ENCODE assay signal across 8 cellular contexts in genomic region chr16:65117701-65118448, GRCh38. TPM values are rescaled to one million over a fixed set of nuclear protein-coding genes. Genes with fewer than 3 reads are reported as not detected.
DNase-seq lines count a peak whose midpoint lies in the region; ATAC-seq and TF ChIP-seq lines count a peak whose summit lies in the region.

No MANE protein-coding gene starts in this region.

- no peak for ATAC-seq in HCT116

- H3K36me3 Mint-ChIP-seq in activated naive CD4-positive, alpha-beta T cell treated with anti-CD3 and anti-CD28 coated beads for 36 hours (ENCODE audit: low read depth), result no peaks in the 10 kb centered on the region

- H2BK15ac ChIP-seq in mesendoderm (replicated peaks; ENCODE audit: low read depth), result no peak overlapping the region

- peak in 1 of 2 donors; percentile 41 for TF ChIP-seq EP300 in tibial nerve (IDR thresholded peaks at IDR 0.05)

- CTCF ChIA-PET in activated naive CD4-positive, alpha-beta T cell treated with anti-CD3 and anti-CD28 coated beads for 36 hours (lab: Charles Lee), result interaction anchor here (1.1 kb wide), 1 partner anchor 1757 kb away, joined by 3 read pairs; no protein-coding TSS in a partner anchor
- CTCF ChIA-PET in HCT116 (lab: Charles Lee), result no interaction called here

- BruUV-seq in HCT116 (replicated peaks; lab: Mats Ljungman, UMichigan), result no TSS peak

- no peak overlapping the region for H3K56ac ChIP-seq in mesendoderm (ENCODE audit: low read length)

- DNase-seq in activated naive CD4-positive, alpha-beta T cell treated with anti-CD3 and anti-CD28 coated beads for 36 hours, result peak; percentile 68
- no peak for DNase-seq in activated naive CD4-positive, alpha-beta T cell treated with anti-CD3 and anti-CD28 coated beads, Interleukin-2, amount 50 U/mL, for 16 hours
- DNase-seq in HCT116 (ENCODE audit: low read depth, low spot score) (peak; percentile 0), NAMALWA (ENCODE audit: low spot score) (peak; percentile 86), SKM-1 treated with dmso at 0.1 percent for 144 hours (lab: John Stamatoyannopoulos, UW; ENCODE audit: unreplicated experiment) (peak; percentile 56), epithelial cell of esophagus (ENCODE audit: low read depth) (peak; percentile 84), mesendoderm (peak; percentile 88), tibial nerve (ENCODE audit: low spot score in 2 of 2) (peak; percentile 63 to 76)

- H3K27me3 ChIP-seq in HCT116 (ENCODE audit: insufficient read depth, low read length) (no peaks in the 10 kb centered on the region), mesendoderm (ENCODE audit: insufficient read depth, low read length, poor library complexity) (no peaks in the 10 kb centered on the region), tibial nerve (no peaks in the 10 kb centered on the region)

- RAD21 ChIA-PET in HCT116 (lab: Charles Lee; ENCODE audit: low non-redundant PET in 1 of 2, low total read pairs in 2 of 2, uncharacterized antibody in 2 of 2, unreplicated experiment in 2 of 2), result no interaction called here

- no peak overlapping the region for H2AK5ac ChIP-seq in mesendoderm (ENCODE audit: low read length)

- POLR2A ChIA-PET in HCT116 (lab: Charles Lee), result no interaction called here

- TF ChIP-seq POLR2A in HCT116 (IDR thresholded peaks at IDR 0.05; ENCODE audit: borderline replicate concordance, extremely low read depth, insufficient read depth, insufficient read length) (no peak), tibial nerve (IDR thresholded peaks at IDR 0.05) (no peak)

- H3K79me2 ChIP-seq in HCT116 (ENCODE audit: insufficient read depth, low read length) (no peaks in the 10 kb centered on the region), mesendoderm (ENCODE audit: control insufficient read depth, insufficient read depth, low read length) (no peaks in the 10 kb centered on the region)

- H3K4me3 Mint-ChIP-seq in activated naive CD4-positive, alpha-beta T cell treated with anti-CD3 and anti-CD28 coated beads for 36 hours, result no peak overlapping the region

- TF ChIP-seq CTCF in HCT116 (IDR thresholded peaks at IDR 0.05 in 2 of 3, conservative IDR thresholded peaks at IDR 0.05 in 1 of 3; ENCODE audit: borderline replicate concordance in 1 of 3, insufficient read depth in 1 of 3, low read depth in 2 of 3, low read length in 2 of 3) (peak in 2 of 3 experiments; percentile 66 to 77; a peak in 4 of 6 replicates), epithelial cell of esophagus (IDR thresholded peaks at IDR 0.05; ENCODE audit: insufficient read depth, low read depth, low read length, missing control alignments) (peak; percentile 98), tibial nerve (IDR thresholded peaks at IDR 0.05) (peak; percentile 80 to 84 (median 82))

- no peaks in the 10 kb centered on the region for H3K9me3 Mint-ChIP-seq in activated naive CD4-positive, alpha-beta T cell treated with anti-CD3 and anti-CD28 coated beads for 36 hours

- H3K4me1 ChIP-seq in HCT116 (ENCODE audit: control insufficient read depth in 1 of 2, insufficient read depth in 2 of 2, low read length in 2 of 2), result no peaks in the 10 kb centered on the region
- H3K4me1 ChIP-seq in mesendoderm (ENCODE audit: control insufficient read depth, low read depth, low read length), result no peaks in the 10 kb centered on the region
- peaks cover 0 to 58% (median 19%) of the 10 kb centered on the region in 4 donors for H3K4me1 ChIP-seq in tibial nerve

- no peak overlapping the region for H2AFZ ChIP-seq in HCT116 (ENCODE audit: low read depth, low read length, poor library complexity, severe bottlenecking)

- H3K9me3 ChIP-seq in HCT116 (ENCODE audit: control insufficient read depth in 1 of 2, insufficient read depth in 1 of 2, low read depth in 1 of 2, low read length in 2 of 2) (peaks cover 0 to 4% of the 10 kb centered on the region in 2 experiments; a peak in 2 of 4 replicates), tibial nerve (no peaks in the 10 kb centered on the region)

- H4K20me1 ChIP-seq in HCT116 (ENCODE audit: insufficient read depth), result no peaks in the 10 kb centered on the region

- H4K8ac ChIP-seq in mesendoderm (ENCODE audit: low read depth, low read length), result no peak overlapping the region

- H3K9me2 ChIP-seq in HCT116 (ENCODE audit: insufficient read depth), result no peaks in the 10 kb centered on the region

- H3K79me1 ChIP-seq in mesendoderm (ENCODE audit: low read length), result no peaks in the 10 kb centered on the region

- no peaks in the 10 kb centered on the region for H3K36me3 ChIP-seq in HCT116 (ENCODE audit: control insufficient read depth in 1 of 2, insufficient read depth in 2 of 2, low read length in 2 of 2)
- H3K36me3 ChIP-seq in mesendoderm (ENCODE audit: control insufficient read depth, insufficient read depth, low read length), result no peaks in the 10 kb centered on the region
- no peaks in the 10 kb centered on the region for H3K36me3 ChIP-seq in tibial nerve

- H3K27ac Mint-ChIP-seq in activated naive CD4-positive, alpha-beta T cell treated with anti-CD3 and anti-CD28 coated beads for 36 hours, result no peak overlapping the region

- no peak overlapping the region for H3K4me2 ChIP-seq in HCT116 (ENCODE audit: low read length)
- H3K4me2 ChIP-seq in mesendoderm (ENCODE audit: low read length), result no peak overlapping the region

- no peak overlapping the region for H2BK120ac ChIP-seq in mesendoderm (ENCODE audit: low read depth, low read length)

- H3K4me3 ChIP-seq in HCT116 (replicated peaks in 1 of 2; ENCODE audit: low read depth in 1 of 2, low read length in 2 of 2) (no peak overlapping the region), epithelial cell of esophagus (ENCODE audit: low read length) (no peak overlapping the region), mesendoderm (ENCODE audit: low read length) (no peak overlapping the region), tibial nerve (no peak overlapping the region)

- H3K4me1 Mint-ChIP-seq in activated naive CD4-positive, alpha-beta T cell treated with anti-CD3 and anti-CD28 coated beads for 36 hours (ENCODE audit: low read depth), result peaks cover 2% of the 10 kb centered on the region

- H3K4ac ChIP-seq in mesendoderm (ENCODE audit: low read depth, low read length), result no peak overlapping the region

- peak; percentile 41 for TF ChIP-seq RAD21 in HCT116 (IDR thresholded peaks at IDR 0.05; ENCODE audit: low read depth)

- no peak overlapping the region for H3K18ac ChIP-seq in mesendoderm (ENCODE audit: low read length)

- H3K27me3 Mint-ChIP-seq in activated naive CD4-positive, alpha-beta T cell treated with anti-CD3 and anti-CD28 coated beads for 36 hours (ENCODE audit: low read depth), result peaks cover 32% of the 10 kb centered on the region

- no peak overlapping the region for H2BK5ac ChIP-seq in mesendoderm (ENCODE audit: low read length)

- intact Hi-C loops in activated naive CD4-positive, alpha-beta T cell treated with anti-CD3 and anti-CD28 coated beads for 36 hours (cut with micrococcal nuclease), result loop anchor here (5.0 kb wide), 1 partner anchor 1031 kb away; no protein-coding TSS in a partner anchor
- intact Hi-C loops in HCT116 (cut with micrococcal nuclease), result loop anchor here (5.0 kb wide), 1 partner anchor 1756 kb away; no protein-coding TSS in a partner anchor

- H3K9ac ChIP-seq in HCT116 (ENCODE audit: low read length) (no peak overlapping the region), mesendoderm (ENCODE audit: low read length) (no peak overlapping the region)

- no peak overlapping the region for H4K5ac ChIP-seq in mesendoderm (ENCODE audit: low read length)

- no peak overlapping the region for H3K23ac ChIP-seq in mesendoderm (ENCODE audit: low read length)

- no CpG with 5 or more reads among the region's 10 CpGs for WGBS in mesendoderm (ENCODE audit: extremely low coverage, insufficient coverage, low lambda C conversion rate)
- 17 to 19% methylated on average over 10 of the region's 10 CpGs for WGBS in tibial nerve, 2 donors

- no peak overlapping the region for H3K27ac ChIP-seq in HCT116 (ENCODE audit: low read depth, low read length)
- no peak overlapping the region for H3K27ac ChIP-seq in mesendoderm (ENCODE audit: low read depth, low read length)
- H3K27ac ChIP-seq in tibial nerve, result peak overlapping the region in 1 of 4 donors; percentile 95

TF ChIP-seq in HCT116, 20 proteins besides CTCF, POLR2A, EP300 and RAD21 (continues in another document):
- TF ChIP-seq EZH2phosphoT487 (IDR thresholded peaks at IDR 0.05; ENCODE audit: borderline replicate concordance), result no peak
- TF ChIP-seq POLR2AphosphoS5 (IDR thresholded peaks at IDR 0.05; ENCODE audit: low read depth, low read length), result no peak
- TF ChIP-seq TCF7L2 (IDR thresholded peaks at IDR 0.05; ENCODE audit: borderline replicate concordance, extremely low read depth, insufficient read depth, insufficient read length), result no peak
- no peak for TF ChIP-seq SRF (IDR thresholded peaks at IDR 0.05; ENCODE audit: low read depth)
- TF ChIP-seq ZBTB33 (IDR thresholded peaks at IDR 0.05; ENCODE audit: extremely low read depth, insufficient replicate concordance, low read length), result no peak
- TF ChIP-seq ZFX (IDR thresholded peaks at IDR 0.05), result no peak
- TF ChIP-seq SP1 (IDR thresholded peaks at IDR 0.05; ENCODE audit: low read depth), result no peak
- no peak for TF ChIP-seq SIN3A (IDR thresholded peaks at IDR 0.05; ENCODE audit: low read depth)
- no peak for TF ChIP-seq EZH2 (IDR thresholded peaks at IDR 0.05)

RNA-seq across cellular contexts. Expression of gene CDH11, which starts 4.0 kb away (rescaled TPM):
- not detected for total RNA-seq in activated naive CD4-positive, alpha-beta T cell treated with anti-CD3 and anti-CD28 coated beads for 36 hours
- total RNA-seq in HCT116 (2021; ENCODE audit: unreplicated experiment) (0.52 TPM), tibial nerve (100 to 1,000 TPM in 1 of 4 donors, 10 to 100 TPM in 3; 72.6 to 265 (median 98.1) TPM)
- polyA plus RNA-seq in HCT116 (2012), result not detected in 2 replicates
- 9.2 TPM for polyA plus RNA-seq in mesendoderm (2013, experiment 1 of 2)
- polyA plus RNA-seq in mesendoderm (2013, experiment 2 of 2), result 9.1 TPM

Comparison
In these comparisons a context has a peak if more than half of its experiments do, and no peak if none do; other contexts are left out.
1. RNA of gene CDH11, which starts 4.0 kb away (total RNA-seq): 72.6 to 265 TPM in tibial nerve; 0.52 TPM in HCT116 (single experiment) and not detected in activated naive CD4-positive, alpha-beta T cell treated with anti-CD3 and anti-CD28 coated beads for 36 hours; every median in the first group is over 10 times any median in the second.
2. Peak in every context shown above with its lines, with median percentiles within 50 percentile points of each other: CTCF ChIP-seq.